Comparison of ENCODE assay signal across 1 cellular context in genomic region chr11:72235351-72236057, GRCh38.
TF ChIP-seq lines count a peak whose summit lies in the region.

No MANE protein-coding gene starts in this region.

TF ChIP-seq in GM12878, 131 proteins besides CTCF, POLR2A, EP300 and RAD21:
- no peak for TF ChIP-seq ESRRA (IDR thresholded peaks at IDR 0.05; ENCODE audit: low read length)
- TF ChIP-seq IRF4 (IDR thresholded peaks at IDR 0.05; ENCODE audit: low read depth, low read length): no peak
- TF ChIP-seq, protein P1, sequence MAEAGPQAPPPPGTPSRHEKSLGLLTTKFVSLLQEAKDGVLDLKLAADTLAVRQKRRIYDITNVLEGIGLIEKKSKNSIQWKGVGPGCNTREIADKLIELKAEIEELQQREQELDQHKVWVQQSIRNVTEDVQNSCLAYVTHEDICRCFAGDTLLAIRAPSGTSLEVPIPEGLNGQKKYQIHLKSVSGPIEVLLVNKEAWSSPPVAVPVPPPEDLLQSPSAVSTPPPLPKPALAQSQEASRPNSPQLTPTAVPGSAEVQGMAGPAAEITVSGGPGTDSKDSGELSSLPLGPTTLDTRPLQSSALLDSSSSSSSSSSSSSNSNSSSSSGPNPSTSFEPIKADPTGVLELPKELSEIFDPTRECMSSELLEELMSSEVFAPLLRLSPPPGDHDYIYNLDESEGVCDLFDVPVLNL (IDR thresholded peaks at IDR 0.05; ENCODE audit: low read depth, low read length): no peak
- no peak for TF ChIP-seq ZBTB4 (CRISPR knock-in tag; IDR thresholded peaks at IDR 0.05)
- no peak for TF ChIP-seq IRF5 (IDR thresholded peaks at IDR 0.05; ENCODE audit: borderline replicate concordance)
- TF ChIP-seq, protein P2, sequence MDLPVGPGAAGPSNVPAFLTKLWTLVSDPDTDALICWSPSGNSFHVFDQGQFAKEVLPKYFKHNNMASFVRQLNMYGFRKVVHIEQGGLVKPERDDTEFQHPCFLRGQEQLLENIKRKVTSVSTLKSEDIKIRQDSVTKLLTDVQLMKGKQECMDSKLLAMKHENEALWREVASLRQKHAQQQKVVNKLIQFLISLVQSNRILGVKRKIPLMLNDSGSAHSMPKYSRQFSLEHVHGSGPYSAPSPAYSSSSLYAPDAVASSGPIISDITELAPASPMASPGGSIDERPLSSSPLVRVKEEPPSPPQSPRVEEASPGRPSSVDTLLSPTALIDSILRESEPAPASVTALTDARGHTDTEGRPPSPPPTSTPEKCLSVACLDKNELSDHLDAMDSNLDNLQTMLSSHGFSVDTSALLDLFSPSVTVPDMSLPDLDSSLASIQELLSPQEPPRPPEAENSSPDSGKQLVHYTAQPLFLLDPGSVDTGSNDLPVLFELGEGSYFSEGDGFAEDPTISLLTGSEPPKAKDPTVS (IDR thresholded peaks at IDR 0.05; ENCODE audit: low read depth, low read length): no peak
- no peak for TF ChIP-seq ZNF622 (IDR thresholded peaks at IDR 0.05)
- TF ChIP-seq, protein P3, sequence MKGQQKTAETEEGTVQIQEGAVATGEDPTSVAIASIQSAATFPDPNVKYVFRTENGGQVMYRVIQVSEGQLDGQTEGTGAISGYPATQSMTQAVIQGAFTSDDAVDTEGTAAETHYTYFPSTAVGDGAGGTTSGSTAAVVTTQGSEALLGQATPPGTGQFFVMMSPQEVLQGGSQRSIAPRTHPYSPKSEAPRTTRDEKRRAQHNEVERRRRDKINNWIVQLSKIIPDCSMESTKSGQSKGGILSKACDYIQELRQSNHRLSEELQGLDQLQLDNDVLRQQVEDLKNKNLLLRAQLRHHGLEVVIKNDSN (IDR thresholded peaks at IDR 0.05; ENCODE audit: borderline replicate concordance, extremely low read length, insufficient read depth, low read depth, low read length): no peak
- TF ChIP-seq WRNIP1 (IDR thresholded peaks at IDR 0.05; ENCODE audit: borderline replicate concordance, low read depth, low read length): no peak
- no peak for TF ChIP-seq BACH1 (IDR thresholded peaks at IDR 0.05; ENCODE audit: borderline replicate concordance)
- TF ChIP-seq NR2F1 (conservative IDR thresholded peaks at IDR 0.05): no peak
- TF ChIP-seq MXI1 (IDR thresholded peaks at IDR 0.05; ENCODE audit: low read depth, low read length): no peak
- TF ChIP-seq GABPA (IDR thresholded peaks at IDR 0.05; ENCODE audit: low read depth): no peak
- TF ChIP-seq PML (IDR thresholded peaks at IDR 0.05; ENCODE audit: low read length): no peak
- TF ChIP-seq TARDBP (IDR thresholded peaks at IDR 0.05; ENCODE audit: borderline replicate concordance): no peak
- no peak for TF ChIP-seq NR2C2 (IDR thresholded peaks at IDR 0.05; ENCODE audit: borderline replicate concordance, control insufficient read depth, insufficient read length, low read depth)
- no peak for TF ChIP-seq CHD1 (IDR thresholded peaks at IDR 0.05; ENCODE audit: low read depth, low read length)
- TF ChIP-seq, protein P4, sequence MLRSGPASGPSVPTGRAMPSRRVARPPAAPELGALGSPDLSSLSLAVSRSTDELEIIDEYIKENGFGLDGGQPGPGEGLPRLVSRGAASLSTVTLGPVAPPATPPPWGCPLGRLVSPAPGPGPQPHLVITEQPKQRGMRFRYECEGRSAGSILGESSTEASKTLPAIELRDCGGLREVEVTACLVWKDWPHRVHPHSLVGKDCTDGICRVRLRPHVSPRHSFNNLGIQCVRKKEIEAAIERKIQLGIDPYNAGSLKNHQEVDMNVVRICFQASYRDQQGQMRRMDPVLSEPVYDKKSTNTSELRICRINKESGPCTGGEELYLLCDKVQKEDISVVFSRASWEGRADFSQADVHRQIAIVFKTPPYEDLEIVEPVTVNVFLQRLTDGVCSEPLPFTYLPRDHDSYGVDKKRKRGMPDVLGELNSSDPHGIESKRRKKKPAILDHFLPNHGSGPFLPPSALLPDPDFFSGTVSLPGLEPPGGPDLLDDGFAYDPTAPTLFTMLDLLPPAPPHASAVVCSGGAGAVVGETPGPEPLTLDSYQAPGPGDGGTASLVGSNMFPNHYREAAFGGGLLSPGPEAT (IDR thresholded peaks at IDR 0.05; ENCODE audit: low read depth): no peak
